ENCODE assay signal across 16 cellular contexts in genomic region chr2:43776317-43776716, GRCh38.
"Had no signal": no experiment of that assay in that cellular context is flagged by ENCODE, and none has a peak within 500 bp of the region (broad histone marks: within the 10 kb centered on the region; RNA-seq: fewer than 3 reads in every experiment).

No MANE protein-coding gene starts in this region.

- H3K4me3 Mint-ChIP-seq: activated naive CD8-positive, alpha-beta T cell treated with anti-CD3 and anti-CD28 coated beads, Interleukin-2, amount 10 ng/mL, durations not matched to agents 7 days and 5 days; endodermal cell had no signal

- H3K36me3 Mint-ChIP-seq: natural killer cell had no signal

- ATAC-seq: gastroesophageal sphincter, natural killer cell had no signal

- H3K9me3 Mint-ChIP-seq: activated B cell treated with CpG ODN at 0.5 μM for 24 hours; activated naive CD8-positive, alpha-beta T cell treated with anti-CD3 and anti-CD28 coated beads, Interleukin-2, amount 10 ng/mL, durations not matched to agents 7 days and 5 days; endodermal cell; natural killer cell had no signal

- H3K27me3 Mint-ChIP-seq: activated B cell treated with CpG ODN at 0.5 μM for 24 hours; activated naive CD8-positive, alpha-beta T cell treated with anti-CD3 and anti-CD28 coated beads, Interleukin-2, amount 10 ng/mL, durations not matched to agents 7 days and 5 days had no signal

- H3K27ac Mint-ChIP-seq: activated B cell treated with CpG ODN at 0.5 μM for 24 hours; activated naive CD8-positive, alpha-beta T cell treated with anti-CD3 and anti-CD28 coated beads, Interleukin-2, amount 10 ng/mL, durations not matched to agents 7 days and 5 days; endodermal cell; natural killer cell had no signal

- DNase-seq: activated B cell treated with CpG ODN at 0.5 μM for 24 hours; activated CD4-positive, alpha-beta T cell treated with anti-CD3 and anti-CD28 coated beads, Interleukin-2, amount 50 U/mL, for 1 hour; activated effector memory CD4-positive, alpha-beta T cell treated with anti-CD3 and anti-CD28 coated beads, Interleukin-2, amount 50 U/mL, for 16 hours; activated naive CD8-positive, alpha-beta T cell treated with anti-CD3 and anti-CD28 coated beads, Interleukin-2, amount 10 ng/mL, durations not matched to agents 7 days and 5 days; amygdala; cortex of kidney; endodermal cell; esophagus squamous epithelium; head of caudate nucleus; hypothalamus; left ventricle myocardium inferior; midbrain; natural killer cell; ovary; transverse colon had no signal
